ENCODE assay signal across 1 cellular context in genomic region chr16:12611916-12612597, GRCh38.
TF ChIP-seq lines count a peak whose summit lies in the region.

No MANE protein-coding gene starts in this region.

TF ChIP-seq in HepG2, 621 proteins besides CTCF, POLR2A, EP300 and RAD21 (continued from another document and continues in another):
- TF ChIP-seq HNF1B (CRISPR knock-in tag; IDR thresholded peaks at IDR 0.05): no peak
- no peak for TF ChIP-seq CC2D1A (CRISPR knock-in tag; IDR thresholded peaks at IDR 0.05)
- TF ChIP-seq, protein P1, sequence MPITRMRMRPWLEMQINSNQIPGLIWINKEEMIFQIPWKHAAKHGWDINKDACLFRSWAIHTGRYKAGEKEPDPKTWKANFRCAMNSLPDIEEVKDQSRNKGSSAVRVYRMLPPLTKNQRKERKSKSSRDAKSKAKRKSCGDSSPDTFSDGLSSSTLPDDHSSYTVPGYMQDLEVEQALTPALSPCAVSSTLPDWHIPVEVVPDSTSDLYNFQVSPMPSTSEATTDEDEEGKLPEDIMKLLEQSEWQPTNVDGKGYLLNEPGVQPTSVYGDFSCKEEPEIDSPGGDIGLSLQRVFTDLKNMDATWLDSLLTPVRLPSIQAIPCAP (CRISPR knock-in tag; IDR thresholded peaks at IDR 0.05; ENCODE audit: low read depth): no peak
- TF ChIP-seq IRF9 (CRISPR knock-in tag; IDR thresholded peaks at IDR 0.05; ENCODE audit: borderline replicate concordance): 0 out of 2 replicates have a peak, but pooled peaks have one; percentile 34
- TF ChIP-seq ZNF724P (CRISPR knock-in tag; IDR thresholded peaks at IDR 0.05; ENCODE audit: borderline replicate concordance): no peak
- no peak for TF ChIP-seq KAT2B (IDR thresholded peaks at IDR 0.05; ENCODE audit: borderline replicate concordance, low read depth, low read length)
- TF ChIP-seq JDP2 (CRISPR knock-in tag; IDR thresholded peaks at IDR 0.05; ENCODE audit: borderline replicate concordance): no peak
- no peak; the same call in 1 of the 2 replicates for TF ChIP-seq ZFX (CRISPR knock-in tag; IDR thresholded peaks at IDR 0.05; ENCODE audit: low read depth)
- peak; percentile 30; the same call in 1 of the 2 replicates for TF ChIP-seq GABPB1 (CRISPR knock-in tag; IDR thresholded peaks at IDR 0.05)
- TF ChIP-seq ZC3H4 (CRISPR knock-in tag; IDR thresholded peaks at IDR 0.05; ENCODE audit: borderline replicate concordance): no peak
- no peak for TF ChIP-seq ETV5 (CRISPR knock-in tag; IDR thresholded peaks at IDR 0.05; ENCODE audit: borderline replicate concordance)
- TF ChIP-seq ZNF550 (CRISPR knock-in tag; IDR thresholded peaks at IDR 0.05; ENCODE audit: borderline replicate concordance): no peak
- TF ChIP-seq ZNF30 (CRISPR knock-in tag; IDR thresholded peaks at IDR 0.05): 0 out of 2 replicates have a peak, but pooled peaks have one; percentile 55
- TF ChIP-seq, protein P2, sequence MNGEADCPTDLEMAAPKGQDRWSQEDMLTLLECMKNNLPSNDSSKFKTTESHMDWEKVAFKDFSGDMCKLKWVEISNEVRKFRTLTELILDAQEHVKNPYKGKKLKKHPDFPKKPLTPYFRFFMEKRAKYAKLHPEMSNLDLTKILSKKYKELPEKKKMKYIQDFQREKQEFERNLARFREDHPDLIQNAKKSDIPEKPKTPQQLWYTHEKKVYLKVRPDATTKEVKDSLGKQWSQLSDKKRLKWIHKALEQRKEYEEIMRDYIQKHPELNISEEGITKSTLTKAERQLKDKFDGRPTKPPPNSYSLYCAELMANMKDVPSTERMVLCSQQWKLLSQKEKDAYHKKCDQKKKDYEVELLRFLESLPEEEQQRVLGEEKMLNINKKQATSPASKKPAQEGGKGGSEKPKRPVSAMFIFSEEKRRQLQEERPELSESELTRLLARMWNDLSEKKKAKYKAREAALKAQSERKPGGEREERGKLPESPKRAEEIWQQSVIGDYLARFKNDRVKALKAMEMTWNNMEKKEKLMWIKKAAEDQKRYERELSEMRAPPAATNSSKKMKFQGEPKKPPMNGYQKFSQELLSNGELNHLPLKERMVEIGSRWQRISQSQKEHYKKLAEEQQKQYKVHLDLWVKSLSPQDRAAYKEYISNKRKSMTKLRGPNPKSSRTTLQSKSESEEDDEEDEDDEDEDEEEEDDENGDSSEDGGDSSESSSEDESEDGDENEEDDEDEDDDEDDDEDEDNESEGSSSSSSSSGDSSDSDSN (CRISPR knock-in tag; IDR thresholded peaks at IDR 0.05): no peak
- TF ChIP-seq SP5 (CRISPR knock-in tag; IDR thresholded peaks at IDR 0.05; ENCODE audit: borderline replicate concordance, low read depth): no peak
- TF ChIP-seq, protein P3, sequence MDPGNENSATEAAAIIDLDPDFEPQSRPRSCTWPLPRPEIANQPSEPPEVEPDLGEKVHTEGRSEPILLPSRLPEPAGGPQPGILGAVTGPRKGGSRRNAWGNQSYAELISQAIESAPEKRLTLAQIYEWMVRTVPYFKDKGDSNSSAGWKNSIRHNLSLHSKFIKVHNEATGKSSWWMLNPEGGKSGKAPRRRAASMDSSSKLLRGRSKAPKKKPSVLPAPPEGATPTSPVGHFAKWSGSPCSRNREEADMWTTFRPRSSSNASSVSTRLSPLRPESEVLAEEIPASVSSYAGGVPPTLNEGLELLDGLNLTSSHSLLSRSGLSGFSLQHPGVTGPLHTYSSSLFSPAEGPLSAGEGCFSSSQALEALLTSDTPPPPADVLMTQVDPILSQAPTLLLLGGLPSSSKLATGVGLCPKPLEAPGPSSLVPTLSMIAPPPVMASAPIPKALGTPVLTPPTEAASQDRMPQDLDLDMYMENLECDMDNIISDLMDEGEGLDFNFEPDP (CRISPR knock-in tag; conservative IDR thresholded peaks at IDR 0.05): 0 out of 2 replicates have a peak, but pooled peaks have one; percentile 86
- no peak for TF ChIP-seq ISX (CRISPR knock-in tag; conservative IDR thresholded peaks at IDR 0.05)
- no peak for TF ChIP-seq RFXANK (CRISPR knock-in tag; IDR thresholded peaks at IDR 0.05)
- 0 out of 2 replicates have a peak, but pooled peaks have one; percentile 41 for TF ChIP-seq MTA1 (CRISPR knock-in tag; IDR thresholded peaks at IDR 0.05; ENCODE audit: borderline replicate concordance)
- TF ChIP-seq, protein P4, sequence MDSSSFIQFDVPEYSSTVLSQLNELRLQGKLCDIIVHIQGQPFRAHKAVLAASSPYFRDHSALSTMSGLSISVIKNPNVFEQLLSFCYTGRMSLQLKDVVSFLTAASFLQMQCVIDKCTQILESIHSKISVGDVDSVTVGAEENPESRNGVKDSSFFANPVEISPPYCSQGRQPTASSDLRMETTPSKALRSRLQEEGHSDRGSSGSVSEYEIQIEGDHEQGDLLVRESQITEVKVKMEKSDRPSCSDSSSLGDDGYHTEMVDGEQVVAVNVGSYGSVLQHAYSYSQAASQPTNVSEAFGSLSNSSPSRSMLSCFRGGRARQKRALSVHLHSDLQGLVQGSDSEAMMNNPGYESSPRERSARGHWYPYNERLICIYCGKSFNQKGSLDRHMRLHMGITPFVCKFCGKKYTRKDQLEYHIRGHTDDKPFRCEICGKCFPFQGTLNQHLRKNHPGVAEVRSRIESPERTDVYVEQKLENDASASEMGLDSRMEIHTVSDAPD (CRISPR knock-in tag; IDR thresholded peaks at IDR 0.05): 0 out of 2 replicates have a peak, but pooled peaks have one; percentile 17
- no peak for TF ChIP-seq POLR2AphosphoS2 (IDR thresholded peaks at IDR 0.05; ENCODE audit: low read depth, low read length)
- no peak for TF ChIP-seq LCORL (IDR thresholded peaks at IDR 0.05)
- TF ChIP-seq LCORL (CRISPR knock-in tag; IDR thresholded peaks at IDR 0.05): 0 out of 2 replicates have a peak, but pooled peaks have one; percentile 6
- no peak for TF ChIP-seq TOE1 (CRISPR knock-in tag; IDR thresholded peaks at IDR 0.05)
- TF ChIP-seq ZNF687 (CRISPR knock-in tag; IDR thresholded peaks at IDR 0.05): peak; percentile 13; the same call in 1 of the 2 replicates
- no peak; the same call in 1 of the 2 replicates for TF ChIP-seq SMYD3 (CRISPR knock-in tag; IDR thresholded peaks at IDR 0.05)
- no peak; the same call in 1 of the 2 replicates for TF ChIP-seq RCOR2 (CRISPR knock-in tag; IDR thresholded peaks at IDR 0.05)
- 0 out of 2 replicates have a peak, but pooled peaks have one; percentile 3 for TF ChIP-seq MIER2 (CRISPR knock-in tag; IDR thresholded peaks at IDR 0.05)
- no peak; the same call in none of the 2 replicates for TF ChIP-seq ZNF292 (CRISPR knock-in tag; IDR thresholded peaks at IDR 0.05; ENCODE audit: borderline replicate concordance, low read depth)
- TF ChIP-seq ZNF670 (CRISPR knock-in tag; IDR thresholded peaks at IDR 0.05; ENCODE audit: borderline replicate concordance): 0 out of 2 replicates have a peak, but pooled peaks have one; percentile 64
- TF ChIP-seq, protein P5, sequence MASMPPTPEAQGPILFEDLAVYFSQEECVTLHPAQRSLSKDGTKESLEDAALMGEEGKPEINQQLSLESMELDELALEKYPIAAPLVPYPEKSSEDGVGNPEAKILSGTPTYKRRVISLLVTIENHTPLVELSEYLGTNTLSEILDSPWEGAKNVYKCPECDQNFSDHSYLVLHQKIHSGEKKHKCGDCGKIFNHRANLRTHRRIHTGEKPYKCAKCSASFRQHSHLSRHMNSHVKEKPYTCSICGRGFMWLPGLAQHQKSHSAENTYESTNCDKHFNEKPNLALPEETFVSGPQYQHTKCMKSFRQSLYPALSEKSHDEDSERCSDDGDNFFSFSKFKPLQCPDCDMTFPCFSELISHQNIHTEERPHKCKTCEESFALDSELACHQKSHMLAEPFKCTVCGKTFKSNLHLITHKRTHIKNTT (CRISPR knock-in tag; IDR thresholded peaks at IDR 0.05): no peak
- TF ChIP-seq KMT2B (CRISPR knock-in tag; IDR thresholded peaks at IDR 0.05): no peak
- no peak for TF ChIP-seq MXD3 (CRISPR knock-in tag; IDR thresholded peaks at IDR 0.05)
- no peak for TF ChIP-seq ZBTB46 (CRISPR knock-in tag; IDR thresholded peaks at IDR 0.05; ENCODE audit: borderline replicate concordance)
- TF ChIP-seq NRL (CRISPR knock-in tag; IDR thresholded peaks at IDR 0.05; ENCODE audit: borderline replicate concordance): no peak
- TF ChIP-seq ZNF775 (CRISPR knock-in tag; IDR thresholded peaks at IDR 0.05; ENCODE audit: borderline replicate concordance): no peak
- peak; percentile 64; the same call in 1 of the 2 replicates for TF ChIP-seq MYPOP (CRISPR knock-in tag; IDR thresholded peaks at IDR 0.05)
- no peak for TF ChIP-seq ZNF768 (CRISPR knock-in tag; IDR thresholded peaks at IDR 0.05)
- TF ChIP-seq ZNF18 (CRISPR knock-in tag; IDR thresholded peaks at IDR 0.05; ENCODE audit: insufficient replicate concordance): peak; percentile 13
- TF ChIP-seq ZNF598 (CRISPR knock-in tag; IDR thresholded peaks at IDR 0.05; ENCODE audit: borderline replicate concordance): no peak
- no peak for TF ChIP-seq ZSCAN30 (CRISPR knock-in tag; IDR thresholded peaks at IDR 0.05)
- TF ChIP-seq KLF6 (CRISPR knock-in tag; IDR thresholded peaks at IDR 0.05): 0 out of 2 replicates have a peak, but pooled peaks have one; percentile 16
